8 cellular contexts compared by ENCODE assay signal in genomic region chr19:58305065-58305931, GRCh38. TPM values are rescaled to one million over a fixed set of nuclear protein-coding genes. Genes with fewer than 3 reads are reported as not detected.
A peak's percentile ranks its signal among the peaks of the same experiment; 100 is the strongest.
DNase-seq lines count a peak whose midpoint lies in the region; ATAC-seq and TF ChIP-seq lines count a peak whose summit lies in the region.

Gene ERVK3-1, plus strand, starts transcription at chr19:58305377. Its CDS starts 6,792 bp downstream, at chr19:58312169.

- peak; percentile 67 for TF ChIP-seq POLR2A in prostate gland (IDR thresholded peaks at IDR 0.05)

- H3K36me3 ChIP-seq in prostate gland: no peaks in the 10 kb centered on the region
- H3K36me3 ChIP-seq in urinary bladder (ENCODE audit: insufficient read depth): no peaks in the 10 kb centered on the region

- peak within 1 kb of the TSS; percentile 82 to 83 for H3K27ac ChIP-seq in prostate gland
- H3K27ac ChIP-seq in urinary bladder (ENCODE audit: low read depth): peak within 1 kb of the TSS; percentile 55

- no peaks in the 10 kb centered on the region for H3K27me3 ChIP-seq in prostate gland (replicated peaks; ENCODE audit: insufficient read depth)

- ATAC-seq in HG02870 (IDR thresholded peaks at IDR 0.05; ENCODE audit: unreplicated experiment) (peak; percentile 93), left cardiac atrium (peak; percentile 100)

- DNase-seq in GM13976 (ENCODE audit: low spot score) (peak; percentile 98), NCI-H146 treated with DMSO at 0.1 percent for 48 hours (lab: John Stamatoyannopoulos, UW; ENCODE audit: unreplicated experiment) (peak; percentile 97), amniotic epithelial cell (ENCODE audit: low read depth) (peak; percentile 97), left cardiac atrium (peak; percentile 98), prostate gland (ENCODE audit: low spot score) (peak; percentile 96)

- H3K9me3 ChIP-seq in prostate gland: no peaks in the 10 kb centered on the region

- intact Hi-C loops in T-helper 1 cell treated with Interleukin-12 subunit alpha and Interleukin-12 subunit beta and Interleukin-4 antibody, amounts not matched to agents 30 ng/mL and 1 ng/mL, for 36 hours (cut with micrococcal nuclease): loop anchor here (1.0 to 2.0 kb wide), 24 partner anchors 21 to 1065 kb away; partner anchors contain the start of genes RPS5, ZNF132, ZNF17 and ZNF274
- intact Hi-C loops in left cardiac atrium (cut with DNase I) (no loop called here), prostate gland (cut with DNase I) (no loop called here)

- no peaks in the 10 kb centered on the region for H3K4me1 ChIP-seq in prostate gland (replicated peaks)
- H3K4me1 ChIP-seq in urinary bladder (ENCODE audit: insufficient read depth): no peaks in the 10 kb centered on the region

- in situ Hi-C loops in GM13976 (cut with MboI; ENCODE audit: low sequenced_read_pairs, unreplicated experiment): no loop called here

- TF ChIP-seq CTCF in GM13976 (IDR thresholded peaks at IDR 0.05; ENCODE audit: borderline replicate concordance, control extremely low read depth, extremely low read depth, insufficient read depth, missing control alignments): no peak
- peak in 2 of 4 experiments; percentile 64 to 73 for TF ChIP-seq CTCF in prostate gland (IDR thresholded peaks at IDR 0.05)

- WGBS in prostate gland: under 1% methylated on average over 55 of the region's 55 CpGs
- under 1% methylated on average over 55 of the region's 55 CpGs for WGBS in urinary bladder

- H3K4me3 ChIP-seq in prostate gland: peak within 1 kb of the TSS; percentile 78 to 90
- peak within 1 kb of the TSS; percentile 81 for H3K4me3 ChIP-seq in urinary bladder (ENCODE audit: low read depth, low read length)

RNA-seq across cellular contexts. Expression of gene ERVK3-1, which starts in this region (rescaled TPM):
- total RNA-seq in T-helper 1 cell treated with Interleukin-12 subunit alpha and Interleukin-12 subunit beta and Interleukin-4 antibody, amounts not matched to agents 30 ng/mL and 1 ng/mL, for 36 hours: 64.8 and 68.1 TPM in 2 replicates
- total RNA-seq in left cardiac atrium (10 to 100 TPM; 19.9 to 22.8 TPM), prostate gland (10 to 100 TPM; 40.1 to 54.5 TPM), urinary bladder (30.1 TPM)
- 33.9 TPM for polyA plus RNA-seq in urinary bladder

Comparison
In these comparisons a context has a peak if more than half of its experiments do, and no peak if none do; other contexts are left out.
1. Peak in every context shown above with its lines: DNase-seq, ATAC-seq, H3K4me3 ChIP-seq and H3K27ac ChIP-seq.